Comparison of ENCODE assay signal across 2 cellular contexts in genomic region chr12:2683283-2684025, GRCh38.
TF ChIP-seq lines count a peak whose summit lies in the region.

No MANE protein-coding gene starts in this region.

TF ChIP-seq in HCT116, 20 proteins besides CTCF, POLR2A, EP300 and RAD21 (continued from another document):
- no peak for TF ChIP-seq YY1 (IDR thresholded peaks at IDR 0.05; ENCODE audit: extremely low read depth, insufficient replicate concordance, low read depth, low read length)
- no peak for TF ChIP-seq SP1 (IDR thresholded peaks at IDR 0.05; ENCODE audit: low read depth)
- TF ChIP-seq ZNF274 (IDR thresholded peaks at IDR 0.05; ENCODE audit: low read depth, low read length) = no peak
- TF ChIP-seq ATF3 (IDR thresholded peaks at IDR 0.05) = no peak
- TF ChIP-seq EGR1 (IDR thresholded peaks at IDR 0.05; ENCODE audit: low read depth) = no peak
- no peak for TF ChIP-seq ZFX (IDR thresholded peaks at IDR 0.05)
- TF ChIP-seq MAX (IDR thresholded peaks at IDR 0.05) = no peak
- no peak for TF ChIP-seq ELF1 (IDR thresholded peaks at IDR 0.05; ENCODE audit: borderline replicate concordance, low read depth)
- no peak for TF ChIP-seq ZBTB33 (IDR thresholded peaks at IDR 0.05; ENCODE audit: extremely low read depth, insufficient replicate concordance, low read length)
- TF ChIP-seq SIN3A (IDR thresholded peaks at IDR 0.05; ENCODE audit: low read depth) = no peak
- TF ChIP-seq REST (IDR thresholded peaks at IDR 0.05; ENCODE audit: low read depth) = no peak
- no peak for TF ChIP-seq CEBPB (IDR thresholded peaks at IDR 0.05; ENCODE audit: low read depth)
- no peak for TF ChIP-seq SRF (IDR thresholded peaks at IDR 0.05; ENCODE audit: low read depth)

TF ChIP-seq in neural cell, 6 proteins besides CTCF, POLR2A, EP300 and RAD21 (continued from another document):
- no peak for TF ChIP-seq REST (IDR thresholded peaks at IDR 0.05; ENCODE audit: borderline replicate concordance)
